In the genomic region with DNA sequence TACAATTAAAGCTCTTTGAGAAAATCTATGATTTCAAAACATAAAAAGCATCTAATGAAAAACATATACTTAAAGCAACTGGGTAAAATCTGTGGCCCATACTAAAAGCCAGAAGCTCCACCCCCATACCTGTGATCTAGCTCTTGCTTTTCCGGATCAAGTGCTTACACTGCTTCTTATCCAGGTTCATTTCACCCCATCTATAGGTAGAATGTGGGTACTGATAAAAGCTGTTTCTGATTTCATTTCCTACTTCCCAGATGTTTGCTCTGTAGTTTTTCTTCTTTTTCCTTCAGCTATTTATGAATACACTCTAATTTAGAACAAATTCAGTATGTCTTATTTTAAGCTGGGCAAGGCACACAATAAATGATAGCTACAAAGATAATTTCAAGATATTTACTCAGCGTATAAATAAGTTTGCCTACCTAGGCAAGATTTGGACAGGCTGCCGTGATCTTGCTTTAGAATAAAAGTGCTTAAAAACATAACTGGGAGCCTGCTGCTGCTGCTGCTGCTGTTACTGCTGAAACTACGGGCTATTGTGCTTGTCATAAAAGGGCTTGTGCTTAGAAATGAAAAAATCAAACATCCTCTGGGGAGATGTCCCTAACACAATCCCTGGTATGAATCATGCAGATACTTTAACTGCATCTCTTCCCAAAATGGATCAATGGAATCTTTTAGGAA, we compare ENCODE assay signal across 2 cellular contexts.
TF ChIP-seq lines count a peak whose summit lies in the region.

No MANE protein-coding gene starts in this region.

TF ChIP-seq in liver, 16 proteins besides CTCF, POLR2A, EP300 and RAD21:
- TF ChIP-seq EGR1 (IDR thresholded peaks at IDR 0.05; ENCODE audit: low read depth in 2 of 2) (no peak), FOXA2 (IDR thresholded peaks at IDR 0.05) (no peak), GABPA (IDR thresholded peaks at IDR 0.05 in 1 of 2, conservative IDR thresholded peaks at IDR 0.05 in 1 of 2) (no peak), YY1 (IDR thresholded peaks at IDR 0.05) (no peak), HNF4G (IDR thresholded peaks at IDR 0.05) (no peak)
- TF ChIP-seq, protein P1, sequence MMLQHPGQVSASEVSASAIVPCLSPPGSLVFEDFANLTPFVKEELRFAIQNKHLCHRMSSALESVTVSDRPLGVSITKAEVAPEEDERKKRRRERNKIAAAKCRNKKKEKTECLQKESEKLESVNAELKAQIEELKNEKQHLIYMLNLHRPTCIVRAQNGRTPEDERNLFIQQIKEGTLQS (IDR thresholded peaks at IDR 0.05), result no peak

TF ChIP-seq in HepG2, 621 proteins besides CTCF, POLR2A, EP300 and RAD21:
- TF ChIP-seq, protein P2, sequence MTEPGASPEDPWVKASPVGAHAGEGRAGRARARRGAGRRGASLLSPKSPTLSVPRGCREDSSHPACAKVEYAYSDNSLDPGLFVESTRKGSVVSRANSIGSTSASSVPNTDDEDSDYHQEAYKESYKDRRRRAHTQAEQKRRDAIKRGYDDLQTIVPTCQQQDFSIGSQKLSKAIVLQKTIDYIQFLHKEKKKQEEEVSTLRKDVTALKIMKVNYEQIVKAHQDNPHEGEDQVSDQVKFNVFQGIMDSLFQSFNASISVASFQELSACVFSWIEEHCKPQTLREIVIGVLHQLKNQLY (CRISPR knock-in tag; IDR thresholded peaks at IDR 0.05), result no peak
- TF ChIP-seq, protein P3, sequence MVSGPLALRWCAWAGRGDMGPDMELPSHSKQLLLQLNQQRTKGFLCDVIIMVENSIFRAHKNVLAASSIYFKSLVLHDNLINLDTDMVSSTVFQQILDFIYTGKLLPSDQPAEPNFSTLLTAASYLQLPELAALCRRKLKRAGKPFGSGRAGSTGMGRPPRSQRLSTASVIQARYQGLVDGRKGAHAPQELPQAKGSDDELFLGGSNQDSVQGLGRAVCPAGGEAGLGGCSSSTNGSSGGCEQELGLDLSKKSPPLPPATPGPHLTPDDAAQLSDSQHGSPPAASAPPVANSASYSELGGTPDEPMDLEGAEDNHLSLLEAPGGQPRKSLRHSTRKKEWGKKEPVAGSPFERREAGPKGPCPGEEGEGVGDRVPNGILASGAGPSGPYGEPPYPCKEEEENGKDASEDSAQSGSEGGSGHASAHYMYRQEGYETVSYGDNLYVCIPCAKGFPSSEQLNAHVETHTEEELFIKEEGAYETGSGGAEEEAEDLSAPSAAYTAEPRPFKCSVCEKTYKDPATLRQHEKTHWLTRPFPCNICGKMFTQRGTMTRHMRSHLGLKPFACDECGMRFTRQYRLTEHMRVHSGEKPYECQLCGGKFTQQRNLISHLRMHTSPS (CRISPR knock-in tag; IDR thresholded peaks at IDR 0.05; ENCODE audit: low read depth), result no peak
- TF ChIP-seq POGZ (CRISPR knock-in tag; IDR thresholded peaks at IDR 0.05) (no peak), ZBTB1 (CRISPR knock-in tag; IDR thresholded peaks at IDR 0.05; ENCODE audit: borderline replicate concordance) (no peak), ZNF567 (CRISPR knock-in tag; IDR thresholded peaks at IDR 0.05; ENCODE audit: borderline replicate concordance) (no peak), CEBPG (CRISPR knock-in tag; IDR thresholded peaks at IDR 0.05) (no peak), RFX3 (CRISPR knock-in tag; IDR thresholded peaks at IDR 0.05) (no peak), ZNF160 (CRISPR knock-in tag; IDR thresholded peaks at IDR 0.05) (no peak), IKZF4 (CRISPR knock-in tag; IDR thresholded peaks at IDR 0.05; ENCODE audit: borderline replicate concordance, low read depth, not compliant biosample characterization) (no peak), YEATS2 (CRISPR knock-in tag; IDR thresholded peaks at IDR 0.05; ENCODE audit: borderline replicate concordance) (no peak)
- TF ChIP-seq, protein P4, sequence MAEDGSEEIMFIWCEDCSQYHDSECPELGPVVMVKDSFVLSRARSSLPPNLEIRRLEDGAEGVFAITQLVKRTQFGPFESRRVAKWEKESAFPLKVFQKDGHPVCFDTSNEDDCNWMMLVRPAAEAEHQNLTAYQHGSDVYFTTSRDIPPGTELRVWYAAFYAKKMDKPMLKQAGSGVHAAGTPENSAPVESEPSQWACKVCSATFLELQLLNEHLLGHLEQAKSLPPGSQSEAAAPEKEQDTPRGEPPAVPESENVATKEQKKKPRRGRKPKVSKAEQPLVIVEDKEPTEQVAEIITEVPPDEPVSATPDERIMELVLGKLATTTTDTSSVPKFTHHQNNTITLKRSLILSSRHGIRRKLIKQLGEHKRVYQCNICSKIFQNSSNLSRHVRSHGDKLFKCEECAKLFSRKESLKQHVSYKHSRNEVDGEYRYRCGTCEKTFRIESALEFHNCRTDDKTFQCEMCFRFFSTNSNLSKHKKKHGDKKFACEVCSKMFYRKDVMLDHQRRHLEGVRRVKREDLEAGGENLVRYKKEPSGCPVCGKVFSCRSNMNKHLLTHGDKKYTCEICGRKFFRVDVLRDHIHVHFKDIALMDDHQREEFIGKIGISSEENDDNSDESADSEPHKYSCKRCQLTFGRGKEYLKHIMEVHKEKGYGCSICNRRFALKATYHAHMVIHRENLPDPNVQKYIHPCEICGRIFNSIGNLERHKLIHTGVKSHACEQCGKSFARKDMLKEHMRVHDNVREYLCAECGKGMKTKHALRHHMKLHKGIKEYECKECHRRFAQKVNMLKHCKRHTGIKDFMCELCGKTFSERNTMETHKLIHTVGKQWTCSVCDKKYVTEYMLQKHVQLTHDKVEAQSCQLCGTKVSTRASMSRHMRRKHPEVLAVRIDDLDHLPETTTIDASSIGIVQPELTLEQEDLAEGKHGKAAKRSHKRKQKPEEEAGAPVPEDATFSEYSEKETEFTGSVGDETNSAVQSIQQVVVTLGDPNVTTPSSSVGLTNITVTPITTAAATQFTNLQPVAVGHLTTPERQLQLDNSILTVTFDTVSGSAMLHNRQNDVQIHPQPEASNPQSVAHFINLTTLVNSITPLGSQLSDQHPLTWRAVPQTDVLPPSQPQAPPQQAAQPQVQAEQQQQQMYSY (CRISPR knock-in tag; IDR thresholded peaks at IDR 0.05), result no peak
- TF ChIP-seq, protein P5, sequence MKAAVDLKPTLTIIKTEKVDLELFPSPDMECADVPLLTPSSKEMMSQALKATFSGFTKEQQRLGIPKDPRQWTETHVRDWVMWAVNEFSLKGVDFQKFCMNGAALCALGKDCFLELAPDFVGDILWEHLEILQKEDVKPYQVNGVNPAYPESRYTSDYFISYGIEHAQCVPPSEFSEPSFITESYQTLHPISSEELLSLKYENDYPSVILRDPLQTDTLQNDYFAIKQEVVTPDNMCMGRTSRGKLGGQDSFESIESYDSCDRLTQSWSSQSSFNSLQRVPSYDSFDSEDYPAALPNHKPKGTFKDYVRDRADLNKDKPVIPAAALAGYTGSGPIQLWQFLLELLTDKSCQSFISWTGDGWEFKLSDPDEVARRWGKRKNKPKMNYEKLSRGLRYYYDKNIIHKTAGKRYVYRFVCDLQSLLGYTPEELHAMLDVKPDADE (CRISPR knock-in tag; IDR thresholded peaks at IDR 0.05), result no peak
- TF ChIP-seq, protein P6, sequence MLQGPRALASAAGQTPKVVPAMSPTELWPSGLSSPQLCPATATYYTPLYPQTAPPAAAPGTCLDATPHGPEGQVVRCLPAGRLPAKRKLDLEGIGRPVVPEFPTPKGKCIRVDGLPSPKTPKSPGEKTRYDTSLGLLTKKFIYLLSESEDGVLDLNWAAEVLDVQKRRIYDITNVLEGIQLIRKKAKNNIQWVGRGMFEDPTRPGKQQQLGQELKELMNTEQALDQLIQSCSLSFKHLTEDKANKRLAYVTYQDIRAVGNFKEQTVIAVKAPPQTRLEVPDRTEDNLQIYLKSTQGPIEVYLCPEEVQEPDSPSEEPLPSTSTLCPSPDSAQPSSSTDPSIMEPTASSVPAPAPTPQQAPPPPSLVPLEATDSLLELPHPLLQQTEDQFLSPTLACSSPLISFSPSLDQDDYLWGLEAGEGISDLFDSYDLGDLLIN (CRISPR knock-in tag; IDR thresholded peaks at IDR 0.05; ENCODE audit: borderline replicate concordance), result no peak
- TF ChIP-seq, protein P7, sequence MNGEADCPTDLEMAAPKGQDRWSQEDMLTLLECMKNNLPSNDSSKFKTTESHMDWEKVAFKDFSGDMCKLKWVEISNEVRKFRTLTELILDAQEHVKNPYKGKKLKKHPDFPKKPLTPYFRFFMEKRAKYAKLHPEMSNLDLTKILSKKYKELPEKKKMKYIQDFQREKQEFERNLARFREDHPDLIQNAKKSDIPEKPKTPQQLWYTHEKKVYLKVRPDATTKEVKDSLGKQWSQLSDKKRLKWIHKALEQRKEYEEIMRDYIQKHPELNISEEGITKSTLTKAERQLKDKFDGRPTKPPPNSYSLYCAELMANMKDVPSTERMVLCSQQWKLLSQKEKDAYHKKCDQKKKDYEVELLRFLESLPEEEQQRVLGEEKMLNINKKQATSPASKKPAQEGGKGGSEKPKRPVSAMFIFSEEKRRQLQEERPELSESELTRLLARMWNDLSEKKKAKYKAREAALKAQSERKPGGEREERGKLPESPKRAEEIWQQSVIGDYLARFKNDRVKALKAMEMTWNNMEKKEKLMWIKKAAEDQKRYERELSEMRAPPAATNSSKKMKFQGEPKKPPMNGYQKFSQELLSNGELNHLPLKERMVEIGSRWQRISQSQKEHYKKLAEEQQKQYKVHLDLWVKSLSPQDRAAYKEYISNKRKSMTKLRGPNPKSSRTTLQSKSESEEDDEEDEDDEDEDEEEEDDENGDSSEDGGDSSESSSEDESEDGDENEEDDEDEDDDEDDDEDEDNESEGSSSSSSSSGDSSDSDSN (CRISPR knock-in tag; IDR thresholded peaks at IDR 0.05), result no peak
- TF ChIP-seq, protein P8, sequence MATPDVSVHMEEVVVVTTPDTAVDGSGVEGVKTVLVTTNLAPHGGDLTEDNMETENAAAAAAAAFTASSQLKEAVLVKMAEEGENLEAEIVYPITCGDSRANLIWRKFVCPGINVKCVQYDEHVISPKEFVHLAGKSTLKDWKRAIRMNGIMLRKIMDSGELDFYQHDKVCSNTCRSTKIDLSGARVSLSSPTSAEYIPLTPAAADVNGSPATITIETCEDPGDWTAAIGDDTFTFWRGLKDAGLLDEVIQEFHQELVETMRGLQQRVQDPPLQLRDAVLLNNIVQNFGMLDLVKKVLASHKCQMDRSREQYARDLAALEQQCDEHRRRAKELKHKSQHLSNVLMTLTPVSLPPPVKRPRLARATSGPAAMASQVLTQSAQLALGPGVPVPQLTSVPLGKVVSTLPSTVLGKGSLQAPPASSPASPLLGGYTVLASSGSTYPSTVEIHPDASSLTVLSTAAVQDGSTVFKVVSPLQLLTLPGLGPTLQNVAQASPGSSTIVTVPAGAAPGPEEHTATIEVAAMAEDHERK (CRISPR knock-in tag; IDR thresholded peaks at IDR 0.05; ENCODE audit: low read depth), result no peak
